In the genomic region with DNA sequence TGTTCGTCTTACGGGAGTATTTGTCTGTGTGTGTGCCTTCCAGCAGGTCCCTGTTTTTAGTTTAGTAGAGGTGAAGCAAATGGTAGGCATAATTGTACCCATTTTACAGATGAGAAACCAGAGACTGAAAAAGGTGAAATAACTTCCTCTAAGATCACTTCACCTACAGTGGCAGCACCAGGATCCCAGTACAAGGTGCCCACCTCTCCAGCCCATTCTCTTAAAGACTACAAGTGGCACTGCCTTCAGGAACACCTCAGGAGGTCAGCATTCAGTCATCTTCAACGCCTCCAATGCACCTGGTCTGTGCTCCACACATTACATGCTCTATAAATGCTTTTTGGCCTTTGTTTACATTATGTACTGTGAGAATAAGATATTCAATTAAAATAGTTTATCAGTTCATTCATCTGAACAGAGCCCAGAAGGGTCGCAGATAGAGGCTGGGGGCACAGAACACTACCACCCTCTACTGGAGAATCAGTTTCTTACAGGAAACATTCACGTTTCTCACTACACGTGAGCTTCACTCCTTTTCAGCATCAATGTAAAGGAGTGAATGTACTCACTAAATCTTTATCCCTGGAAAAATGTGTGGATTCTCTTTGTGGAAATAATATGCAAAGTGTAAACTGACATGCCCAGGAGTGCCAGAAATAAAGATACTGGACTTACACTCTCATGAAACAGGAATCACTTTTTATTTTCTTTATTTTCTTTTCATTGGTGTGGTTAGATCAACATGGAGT, we compare ENCODE assay signal across 8 cellular contexts. TPM values are rescaled to one million over a fixed set of nuclear protein-coding genes. Genes with fewer than 3 reads are reported as not detected.
DNase-seq lines count a peak whose midpoint lies in the region; ATAC-seq, FAIRE-seq and TF ChIP-seq lines count a peak whose summit lies in the region.

No MANE protein-coding gene starts in this region.

- intact Hi-C loops in HCT116 (cut with micrococcal nuclease) (loop anchor here (1.0 to 5.0 kb wide), 4 partner anchors 83 to 424 kb away; no protein-coding TSS in a partner anchor), kidney (cut with DNase I) (no loop called here)
- intact Hi-C loops in activated T-helper 2 cell treated with anti-CD3 and anti-CD28 coated beads, Interferon-gamma antibody, Interleukin-2, Interleukin-4, amounts not matched to agents 10 μg/mL and 5 μg/mL and 100 μg/mL, durations not matched to agents 14 hours and 24 hours and 36 hours (cut with micrococcal nuclease), result loop anchor here (5.0 kb wide), 1 partner anchor 84 kb away; no protein-coding TSS in a partner anchor

- no peak overlapping the region for H3K9ac ChIP-seq in HCT116 (ENCODE audit: low read length)
- no peak overlapping the region for H3K9ac ChIP-seq in kidney (ENCODE audit: low read length in 2 of 2)

- no peak for FAIRE-seq in kidney (lab: Jason Lieb, UNC)

- H3K9me2 ChIP-seq in HCT116 (ENCODE audit: insufficient read depth), result no peaks in the 10 kb centered on the region

- peak overlapping the region; percentile 58 for H2AFZ ChIP-seq in HCT116 (ENCODE audit: low read depth, low read length, poor library complexity, severe bottlenecking)

- ATAC-seq in CD4-positive, CD25-positive, alpha-beta regulatory T cell (ENCODE audit: low read depth in 2 of 2), result peak; percentile 31 to 34
- ATAC-seq in HCT116, result peak; percentile 90
- peak; percentile 45 for ATAC-seq in activated T-helper 17 cell treated with anti-CD3 and anti-CD28 coated beads, Interleukin-2, amount 50 U/mL, for 72 hours (replicated peaks)
- ATAC-seq in HG03439 (IDR thresholded peaks at IDR 0.05; ENCODE audit: unreplicated experiment), result no peak

- H3K79me2 ChIP-seq in HCT116 (ENCODE audit: insufficient read depth, low read length), result no peaks in the 10 kb centered on the region

- H3K9me3 Mint-ChIP-seq in CD4-positive, CD25-positive, alpha-beta regulatory T cell, result peaks cover 0 to 4% (median 0%) of the 10 kb centered on the region in 7 donors
- H3K9me3 Mint-ChIP-seq in activated T-helper 17 cell treated with anti-CD3 and anti-CD28 coated beads, Interleukin-2, amount 50 U/mL, for 72 hours, result no peaks in the 10 kb centered on the region
- no peaks in the 10 kb centered on the region for H3K9me3 Mint-ChIP-seq in activated T-helper 2 cell treated with anti-CD3 and anti-CD28 coated beads, Interferon-gamma antibody, Interleukin-2, Interleukin-4, amounts not matched to agents 10 μg/mL and 5 μg/mL and 100 μg/mL, durations not matched to agents 14 hours and 24 hours and 36 hours
- H3K9me3 Mint-ChIP-seq in T-helper 2 cell treated with Interferon-gamma antibody and Interleukin-4, amounts not matched to agents 5 μg/mL and 100 μg/mL, for 36 hours, result no peaks in the 10 kb centered on the region

- no peak for TF ChIP-seq POLR2A in HCT116 (IDR thresholded peaks at IDR 0.05; ENCODE audit: borderline replicate concordance, extremely low read depth, insufficient read depth, insufficient read length)

- TF ChIP-seq RAD21 in HCT116 (IDR thresholded peaks at IDR 0.05; ENCODE audit: low read depth), result peak; percentile 90

- no peaks in the 10 kb centered on the region for H4K20me1 ChIP-seq in HCT116 (ENCODE audit: insufficient read depth)

- H3K27ac ChIP-seq in CD4-positive, CD25-positive, alpha-beta regulatory T cell (ENCODE audit: insufficient read depth, low read length, poor library complexity, severe bottlenecking), result no peak overlapping the region
- no peak overlapping the region for H3K27ac ChIP-seq in HCT116 (ENCODE audit: low read depth, low read length)
- no peak overlapping the region for H3K27ac ChIP-seq in kidney (ENCODE audit: low read depth in 2 of 2, low read length in 2 of 2)

- DNase-seq in CD4-positive, CD25-positive, alpha-beta regulatory T cell, result peak in 2 of 3 donors; percentile 9 to 50
- no peak for DNase-seq in HCT116 (ENCODE audit: low read depth, low spot score)
- DNase-seq in kidney, result no peak
- DNase-seq in activated T-helper 2 cell treated with anti-CD3 and anti-CD28 coated beads, Interferon-gamma antibody, Interleukin-2, Interleukin-4, amounts not matched to agents 10 μg/mL and 5 μg/mL and 100 μg/mL, durations not matched to agents 14 hours and 24 hours and 36 hours (ENCODE audit: low spot score), result no peak
- no peak for DNase-seq in T-helper 2 cell treated with Interferon-gamma antibody and Interleukin-4, amounts not matched to agents 5 μg/mL and 100 μg/mL, for 36 hours (ENCODE audit: low spot score)
- DNase-seq in stimulated activated CD4-positive, alpha-beta T cell treated with anti-CD3 and anti-CD28 coated beads, Interleukin-2, amount 100 ng/mL, for 48 hours, result no peak

- no peak overlapping the region for H3K4me3 ChIP-seq in CD4-positive, CD25-positive, alpha-beta regulatory T cell (ENCODE audit: low read depth, low read length)
- H3K4me3 ChIP-seq in HCT116 (replicated peaks in 1 of 2; ENCODE audit: low read depth in 1 of 2, low read length in 2 of 2) (no peak overlapping the region), kidney (ENCODE audit: low read length in 2 of 2) (no peak overlapping the region)

- H3K27me3 Mint-ChIP-seq in CD4-positive, CD25-positive, alpha-beta regulatory T cell, result peaks cover 4% of the 10 kb centered on the region
- no peaks in the 10 kb centered on the region for H3K27me3 Mint-ChIP-seq in activated T-helper 17 cell treated with anti-CD3 and anti-CD28 coated beads, Interleukin-2, amount 50 U/mL, for 72 hours
- peaks cover 35% of the 10 kb centered on the region for H3K27me3 Mint-ChIP-seq in activated T-helper 2 cell treated with anti-CD3 and anti-CD28 coated beads, Interferon-gamma antibody, Interleukin-2, Interleukin-4, amounts not matched to agents 10 μg/mL and 5 μg/mL and 100 μg/mL, durations not matched to agents 14 hours and 24 hours and 36 hours (ENCODE audit: low read depth)
- peaks cover 25% of the 10 kb centered on the region for H3K27me3 Mint-ChIP-seq in T-helper 2 cell treated with Interferon-gamma antibody and Interleukin-4, amounts not matched to agents 5 μg/mL and 100 μg/mL, for 36 hours (ENCODE audit: low read depth)

- H3K27me3 ChIP-seq in CD4-positive, CD25-positive, alpha-beta regulatory T cell (ENCODE audit: control insufficient read depth, insufficient read depth, low read length), result no peaks in the 10 kb centered on the region
- no peaks in the 10 kb centered on the region for H3K27me3 ChIP-seq in HCT116 (ENCODE audit: insufficient read depth, low read length)

- CTCF ChIA-PET in HCT116 (lab: Charles Lee), result interaction anchor here (0.6 to 2.8 kb wide), 12 partner anchors 9 to 426 kb away, joined by 3 to 16 read pairs (median 6); no protein-coding TSS in a partner anchor

- H3K4me1 Mint-ChIP-seq in CD4-positive, CD25-positive, alpha-beta regulatory T cell, result peaks cover 0 to 11% (median 0%) of the 10 kb centered on the region in 4 donors
- no peaks in the 10 kb centered on the region for H3K4me1 Mint-ChIP-seq in activated T-helper 17 cell treated with anti-CD3 and anti-CD28 coated beads, Interleukin-2, amount 50 U/mL, for 72 hours
- no peaks in the 10 kb centered on the region for H3K4me1 Mint-ChIP-seq in activated T-helper 2 cell treated with anti-CD3 and anti-CD28 coated beads, Interferon-gamma antibody, Interleukin-2, Interleukin-4, amounts not matched to agents 10 μg/mL and 5 μg/mL and 100 μg/mL, durations not matched to agents 14 hours and 24 hours and 36 hours (ENCODE audit: low read depth)
- no peaks in the 10 kb centered on the region for H3K4me1 Mint-ChIP-seq in T-helper 2 cell treated with Interferon-gamma antibody and Interleukin-4, amounts not matched to agents 5 μg/mL and 100 μg/mL, for 36 hours (ENCODE audit: low read depth)

- peak; percentile 84 to 95 (median 88) for TF ChIP-seq CTCF in HCT116 (IDR thresholded peaks at IDR 0.05 in 2 of 3, conservative IDR thresholded peaks at IDR 0.05 in 1 of 3; ENCODE audit: borderline replicate concordance in 1 of 3, insufficient read depth in 1 of 3, low read depth in 2 of 3, low read length in 2 of 3)
- TF ChIP-seq CTCF in kidney (IDR thresholded peaks at IDR 0.05; ENCODE audit: borderline replicate concordance, extremely low read depth, insufficient read depth), result peak; percentile 66

- RAD21 ChIA-PET in HCT116 (lab: Charles Lee; ENCODE audit: low non-redundant PET in 1 of 2, low total read pairs in 2 of 2, uncharacterized antibody in 2 of 2, unreplicated experiment in 2 of 2), result interaction anchor here (1.0 to 1.3 kb wide), 5 partner anchors 9 to 399 kb away, joined by 3 to 7 read pairs (median 3); no protein-coding TSS in a partner anchor

- H3K36me3 Mint-ChIP-seq in CD4-positive, CD25-positive, alpha-beta regulatory T cell, result no peaks in the 10 kb centered on the region
- H3K36me3 Mint-ChIP-seq in activated T-helper 17 cell treated with anti-CD3 and anti-CD28 coated beads, Interleukin-2, amount 50 U/mL, for 72 hours (ENCODE audit: low read depth), result no peaks in the 10 kb centered on the region
- no peaks in the 10 kb centered on the region for H3K36me3 Mint-ChIP-seq in activated T-helper 2 cell treated with anti-CD3 and anti-CD28 coated beads, Interferon-gamma antibody, Interleukin-2, Interleukin-4, amounts not matched to agents 10 μg/mL and 5 μg/mL and 100 μg/mL, durations not matched to agents 14 hours and 24 hours and 36 hours (ENCODE audit: low read depth)
- H3K36me3 Mint-ChIP-seq in T-helper 2 cell treated with Interferon-gamma antibody and Interleukin-4, amounts not matched to agents 5 μg/mL and 100 μg/mL, for 36 hours (ENCODE audit: low read depth), result no peaks in the 10 kb centered on the region

- H3K4me3 Mint-ChIP-seq in CD4-positive, CD25-positive, alpha-beta regulatory T cell, result no peak overlapping the region
- no peak overlapping the region for H3K4me3 Mint-ChIP-seq in activated T-helper 17 cell treated with anti-CD3 and anti-CD28 coated beads, Interleukin-2, amount 50 U/mL, for 72 hours
- H3K4me3 Mint-ChIP-seq in activated T-helper 2 cell treated with anti-CD3 and anti-CD28 coated beads, Interferon-gamma antibody, Interleukin-2, Interleukin-4, amounts not matched to agents 10 μg/mL and 5 μg/mL and 100 μg/mL, durations not matched to agents 14 hours and 24 hours and 36 hours (ENCODE audit: low read depth), result no peak overlapping the region
- H3K4me3 Mint-ChIP-seq in T-helper 2 cell treated with Interferon-gamma antibody and Interleukin-4, amounts not matched to agents 5 μg/mL and 100 μg/mL, for 36 hours, result no peak overlapping the region

- H3K4me2 ChIP-seq in HCT116 (ENCODE audit: low read length), result no peak overlapping the region

- no peaks in the 10 kb centered on the region for H3K4me1 ChIP-seq in CD4-positive, CD25-positive, alpha-beta regulatory T cell (ENCODE audit: control insufficient read depth, insufficient read depth, low read length, poor library complexity, severe bottlenecking)
- H3K4me1 ChIP-seq in HCT116 (ENCODE audit: control insufficient read depth in 1 of 2, insufficient read depth in 2 of 2, low read length in 2 of 2), result peaks cover 0 to 4% of the 10 kb centered on the region in 2 experiments; a peak in 3 of 4 replicates
- no peaks in the 10 kb centered on the region for H3K4me1 ChIP-seq in kidney (ENCODE audit: control insufficient read depth in 1 of 2, insufficient read depth in 1 of 2, low read depth in 1 of 2, low read length in 2 of 2)

- no TSS peak for BruUV-seq in HCT116 (replicated peaks; lab: Mats Ljungman, UMichigan)

- POLR2A ChIA-PET in HCT116 (lab: Charles Lee), result no interaction called here

- no peaks in the 10 kb centered on the region for H3K9me3 ChIP-seq in CD4-positive, CD25-positive, alpha-beta regulatory T cell (ENCODE audit: control insufficient read depth in 2 of 2, low read length in 2 of 2)
- H3K9me3 ChIP-seq in HCT116 (ENCODE audit: control insufficient read depth in 1 of 2, insufficient read depth in 1 of 2, low read depth in 1 of 2, low read length in 2 of 2), result no peaks in the 10 kb centered on the region
- no peaks in the 10 kb centered on the region for H3K9me3 ChIP-seq in kidney (ENCODE audit: control insufficient read depth in 1 of 2, low read length in 2 of 2)

- H3K27ac Mint-ChIP-seq in CD4-positive, CD25-positive, alpha-beta regulatory T cell, result peak overlapping the region in 1 of 3 donors; percentile 76
- H3K27ac Mint-ChIP-seq in activated T-helper 17 cell treated with anti-CD3 and anti-CD28 coated beads, Interleukin-2, amount 50 U/mL, for 72 hours, result no peak overlapping the region
- no peak overlapping the region for H3K27ac Mint-ChIP-seq in activated T-helper 2 cell treated with anti-CD3 and anti-CD28 coated beads, Interferon-gamma antibody, Interleukin-2, Interleukin-4, amounts not matched to agents 10 μg/mL and 5 μg/mL and 100 μg/mL, durations not matched to agents 14 hours and 24 hours and 36 hours
- H3K27ac Mint-ChIP-seq in T-helper 2 cell treated with Interferon-gamma antibody and Interleukin-4, amounts not matched to agents 5 μg/mL and 100 μg/mL, for 36 hours, result no peak overlapping the region

- H3K36me3 ChIP-seq in CD4-positive, CD25-positive, alpha-beta regulatory T cell (ENCODE audit: control insufficient read depth, insufficient read depth, low read length), result no peaks in the 10 kb centered on the region
- H3K36me3 ChIP-seq in HCT116 (ENCODE audit: control insufficient read depth in 1 of 2, insufficient read depth in 2 of 2, low read length in 2 of 2) (no peaks in the 10 kb centered on the region), kidney (ENCODE audit: control insufficient read depth in 1 of 2, insufficient read depth in 2 of 2, low read length in 2 of 2) (no peaks in the 10 kb centered on the region)

RNA-seq across cellular contexts. Expression of a gene that starts 45.5 kb away (rescaled TPM):
- 131 TPM for total RNA-seq in CD4-positive, CD25-positive, alpha-beta regulatory T cell
- 100 to 1,000 TPM; 101 to 138 (median 129) TPM for polyA plus RNA-seq in CD4-positive, CD25-positive, alpha-beta regulatory T cell
- 96.2 TPM for total RNA-seq in HCT116 (2021; ENCODE audit: unreplicated experiment)
- 35.7 and 41.2 TPM in 2 replicates for polyA plus RNA-seq in HCT116 (2012)
- total RNA-seq in activated T-helper 17 cell treated with anti-CD3 and anti-CD28 coated beads, Interleukin-2, amount 50 U/mL, for 72 hours, result 100 to 1,000 TPM in 1 of 2 donors, 10 to 100 TPM in 1; 58.7 to 154 TPM
- 158 TPM for total RNA-seq in kidney
- 32.3 TPM for polyA plus RNA-seq in kidney (ENCODE audit: insufficient read depth, low read depth, low replicate concordance)
- 37.9 and 39.8 TPM in 2 replicates for total RNA-seq in activated T-helper 2 cell treated with anti-CD3 and anti-CD28 coated beads, Interferon-gamma antibody, Interleukin-2, Interleukin-4, amounts not matched to agents 10 μg/mL and 5 μg/mL and 100 μg/mL, durations not matched to agents 14 hours and 24 hours and 36 hours

Comparison
In these comparisons a context has a peak if more than half of its experiments do, and no peak if none do; other contexts are left out.
1. DNase-seq: peak in CD4-positive, CD25-positive, alpha-beta regulatory T cell (2 of 3); none in HCT116 (single experiment), kidney (single experiment), activated T-helper 2 cell treated with anti-CD3 and anti-CD28 coated beads, Interferon-gamma antibody, Interleukin-2, Interleukin-4, amounts not matched to agents 10 μg/mL and 5 μg/mL and 100 μg/mL, durations not matched to agents 14 hours and 24 hours and 36 hours (single experiment), T-helper 2 cell treated with Interferon-gamma antibody and Interleukin-4, amounts not matched to agents 5 μg/mL and 100 μg/mL, for 36 hours (single experiment) and stimulated activated CD4-positive, alpha-beta T cell treated with anti-CD3 and anti-CD28 coated beads, Interleukin-2, amount 100 ng/mL, for 48 hours (0 of 2).